29 cellular contexts compared by ENCODE assay signal in the genomic region with DNA sequence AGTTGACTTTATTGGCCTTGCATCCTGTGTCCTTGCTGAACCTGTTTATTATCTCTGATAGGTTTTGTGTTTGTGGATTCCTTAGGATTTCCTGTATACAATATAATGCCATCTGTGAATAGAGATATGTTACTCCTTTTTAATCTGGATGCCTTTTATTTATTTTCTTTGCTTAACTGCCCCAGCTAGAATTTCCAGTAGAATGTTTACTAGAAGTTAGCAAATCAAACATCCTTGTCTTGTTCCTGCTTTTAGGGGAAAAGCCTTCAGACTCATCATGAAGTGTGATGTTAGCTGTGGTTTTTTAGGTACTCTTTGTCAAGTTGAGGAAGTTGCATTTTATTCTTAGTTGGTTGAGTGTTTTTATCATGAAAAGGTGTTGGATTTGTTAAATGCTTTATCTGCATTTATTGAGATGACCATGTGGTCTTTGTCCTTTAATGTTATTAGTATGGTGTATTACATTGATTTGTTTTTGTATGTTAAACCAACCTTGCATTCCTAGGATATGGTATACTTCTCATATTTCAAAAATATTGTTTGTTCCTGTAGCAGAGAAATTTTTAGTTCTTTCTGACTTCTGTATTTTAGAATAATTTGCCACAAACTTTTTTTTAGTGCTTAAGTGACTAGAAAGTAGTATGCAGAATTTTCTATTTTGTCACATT. TPM values are rescaled to one million over a fixed set of nuclear protein-coding genes. Genes with fewer than 3 reads are reported as not detected.
DNase-seq lines count a peak whose midpoint lies in the region; ATAC-seq and TF ChIP-seq lines count a peak whose summit lies in the region.
"Had no signal": no experiment of that assay in that cellular context is flagged by ENCODE, and none has a peak within 500 bp of the region (broad histone marks: within the 10 kb centered on the region; RNA-seq: fewer than 3 reads in every experiment).

No MANE protein-coding gene starts in this region.

- peak overlapping the region; percentile 46 for H3K27ac Mint-ChIP-seq in activated CD4-positive, alpha-beta memory T cell treated with anti-CD3 and anti-CD28 coated beads for 36 hours
- H3K27ac Mint-ChIP-seq in activated CD4-positive, alpha-beta memory T cell treated with anti-CD3 and anti-CD28 coated beads, Interleukin-2, amount 10 ng/mL, durations not matched to agents 7 days and 5 days: no peak overlapping the region
- peak overlapping the region; percentile 50 for H3K27ac Mint-ChIP-seq in activated B cell treated with CpG ODN at 0.5 μM for 24 hours
- H3K27ac Mint-ChIP-seq: activated CD8-positive, alpha-beta T cell treated with anti-CD3 and anti-CD28 coated beads, Interleukin-2, amount 10 ng/mL, durations not matched to agents 7 days and 5 days; brain; stimulated activated memory B cell treated with anti-CD40 and anti-IgM and Interleukin-4, amounts not matched to agents 10 μg/mL and 1 μg/mL and 100 μg/mL, for 72 hours; T-cell had no signal

- H3K9me2 ChIP-seq in Loucy (replicated peaks; ENCODE audit: low read depth, low read length): no peaks in the 10 kb centered on the region

- intact Hi-C loops in activated CD4-positive, alpha-beta memory T cell treated with anti-CD3 and anti-CD28 coated beads for 36 hours (cut with micrococcal nuclease): no loop called here
- intact Hi-C loops in activated B cell treated with CpG ODN at 0.5 μM for 24 hours (cut with micrococcal nuclease): loop anchor here (1.0 kb wide), 1 partner anchor 40 kb away; no protein-coding TSS in a partner anchor
- intact Hi-C loops in spleen (cut with DNase I; ENCODE audit: low total_unique reads): no loop called here

- H3K4me3 ChIP-seq in Loucy (ENCODE audit: low read length, poor library complexity, severe bottlenecking): no peak overlapping the region
- H3K4me3 ChIP-seq in spleen: no peak overlapping the region
- H3K4me3 ChIP-seq: adrenal gland, prostate gland, sigmoid colon, suprapubic skin, uterus had no signal

- H3K4me1 Mint-ChIP-seq in activated CD4-positive, alpha-beta memory T cell treated with anti-CD3 and anti-CD28 coated beads for 36 hours (ENCODE audit: low read depth): peaks cover 69% of the 10 kb centered on the region
- peaks cover 54% of the 10 kb centered on the region for H3K4me1 Mint-ChIP-seq in activated CD4-positive, alpha-beta memory T cell treated with anti-CD3 and anti-CD28 coated beads, Interleukin-2, amount 10 ng/mL, durations not matched to agents 7 days and 5 days
- peaks cover 76% of the 10 kb centered on the region for H3K4me1 Mint-ChIP-seq in activated B cell treated with CpG ODN at 0.5 μM for 24 hours

- H3K4me1 ChIP-seq in Loucy (ENCODE audit: insufficient read depth, low read length, poor library complexity, severe bottlenecking): peaks cover 46% of the 10 kb centered on the region
- H3K4me1 ChIP-seq in spleen: peaks cover 25 to 99% (median 56%) of the 10 kb centered on the region in 6 donors
- H3K4me1 ChIP-seq: prostate gland, uterus had no signal

- TF ChIP-seq CTCF in Loucy (conservative IDR thresholded peaks at IDR 0.05; ENCODE audit: low read length) (no peak), activated B cell treated with CpG ODN at 0.5 μM for 24 hours (IDR thresholded peaks at IDR 0.05) (no peak), spleen (IDR thresholded peaks at IDR 0.05 in 8 of 11, conservative IDR thresholded peaks at IDR 0.05 in 3 of 11) (no peak)

- ATAC-seq in activated B cell treated with CpG ODN at 0.5 μM for 24 hours (ENCODE audit: low read depth): no peak
- ATAC-seq: activated CD4-positive, CD25-positive, alpha-beta regulatory T cell treated with anti-CD3 and anti-CD28 coated beads, Interleukin-2, amount 50 U/mL, for 24 hours; activated CD8-positive, alpha-beta T cell treated with anti-CD3 and anti-CD28 coated beads, Interleukin-2, amount 10 ng/mL, durations not matched to agents 7 days and 5 days; left ventricle myocardium superior; stimulated activated memory B cell treated with anti-CD40 and anti-IgM and Interleukin-4, amounts not matched to agents 10 μg/mL and 1 μg/mL and 100 μg/mL, for 72 hours; T-cell had no signal

- peaks cover 4% of the 10 kb centered on the region; the same call in 1 of the 2 replicates for H3F3A ChIP-seq in Loucy (ENCODE audit: low read depth)

- peak overlapping the region in 6 of 8 donors; percentile 20 to 66 (median 50) for H3K27ac ChIP-seq in spleen
- H3K27ac ChIP-seq: adrenal gland, epithelial cell of prostate, sigmoid colon, suprapubic skin, uterus had no signal

- CTCF ChIA-PET in activated CD4-positive, alpha-beta memory T cell treated with anti-CD3 and anti-CD28 coated beads for 36 hours (lab: Charles Lee): interaction anchor here (1.6 kb wide), 1 partner anchor 39 kb away, joined by 3 read pairs; no protein-coding TSS in a partner anchor
- CTCF ChIA-PET in activated CD4-positive, alpha-beta memory T cell treated with anti-CD3 and anti-CD28 coated beads, Interleukin-2, amount 10 ng/mL, durations not matched to agents 7 days and 5 days (lab: Charles Lee): no interaction called here
- CTCF ChIA-PET in activated B cell treated with CpG ODN at 0.5 μM for 24 hours (lab: Charles Lee): no interaction called here

- H3K4me3 Mint-ChIP-seq in activated CD4-positive, alpha-beta memory T cell treated with anti-CD3 and anti-CD28 coated beads for 36 hours: no peak overlapping the region
- H3K4me3 Mint-ChIP-seq in activated CD4-positive, alpha-beta memory T cell treated with anti-CD3 and anti-CD28 coated beads, Interleukin-2, amount 10 ng/mL, durations not matched to agents 7 days and 5 days: no peak overlapping the region
- no peak overlapping the region for H3K4me3 Mint-ChIP-seq in activated B cell treated with CpG ODN at 0.5 μM for 24 hours
- H3K4me3 Mint-ChIP-seq: activated CD8-positive, alpha-beta T cell treated with anti-CD3 and anti-CD28 coated beads, Interleukin-2, amount 10 ng/mL, durations not matched to agents 7 days and 5 days; brain; stimulated activated memory B cell treated with anti-CD40 and anti-IgM and Interleukin-4, amounts not matched to agents 10 μg/mL and 1 μg/mL and 100 μg/mL, for 72 hours; T-cell had no signal

- H3K9me3 Mint-ChIP-seq in activated CD4-positive, alpha-beta memory T cell treated with anti-CD3 and anti-CD28 coated beads for 36 hours: peaks cover 19% of the 10 kb centered on the region
- H3K9me3 Mint-ChIP-seq in activated CD4-positive, alpha-beta memory T cell treated with anti-CD3 and anti-CD28 coated beads, Interleukin-2, amount 10 ng/mL, durations not matched to agents 7 days and 5 days: peaks cover 20% of the 10 kb centered on the region
- peaks cover 5% of the 10 kb centered on the region for H3K9me3 Mint-ChIP-seq in activated B cell treated with CpG ODN at 0.5 μM for 24 hours

- peaks cover 99% of the 10 kb centered on the region for H3K79me2 ChIP-seq in Loucy (ENCODE audit: insufficient read depth, low read length)

- no peaks in the 10 kb centered on the region for H3K27me3 Mint-ChIP-seq in activated CD4-positive, alpha-beta memory T cell treated with anti-CD3 and anti-CD28 coated beads for 36 hours
- H3K27me3 Mint-ChIP-seq in activated CD4-positive, alpha-beta memory T cell treated with anti-CD3 and anti-CD28 coated beads, Interleukin-2, amount 10 ng/mL, durations not matched to agents 7 days and 5 days: no peaks in the 10 kb centered on the region
- no peaks in the 10 kb centered on the region for H3K27me3 Mint-ChIP-seq in activated B cell treated with CpG ODN at 0.5 μM for 24 hours
- H3K27me3 Mint-ChIP-seq: brain; stimulated activated memory B cell treated with anti-CD40 and anti-IgM and Interleukin-4, amounts not matched to agents 10 μg/mL and 1 μg/mL and 100 μg/mL, for 72 hours; T-cell had no signal

- DNase-seq in activated CD4-positive, alpha-beta memory T cell treated with anti-CD3 and anti-CD28 coated beads for 36 hours: no peak
- no peak for DNase-seq in activated CD4-positive, alpha-beta memory T cell treated with anti-CD3 and anti-CD28 coated beads, Interleukin-2, amount 10 ng/mL, durations not matched to agents 7 days and 5 days
- no peak for DNase-seq in activated B cell treated with CpG ODN at 0.5 μM for 24 hours
- DNase-seq in spleen: no peak
- DNase-seq in GDM1 (lab: John Stamatoyannopoulos, UW): no peak
- no peak for DNase-seq in T-helper 1 cell
- no peak for DNase-seq in RPMI8226
- DNase-seq: activated CD8-positive, alpha-beta T cell treated with anti-CD3 and anti-CD28 coated beads, Interleukin-2, amount 10 ng/mL, durations not matched to agents 7 days and 5 days; activated gamma-delta T cell treated with Interleukin-2 at 50 U/mL for 16 hours; adrenal gland; DMS153; H7; islet precursor cell; left ventricle myocardium superior; NCI-H1436; NCI-H446 treated with DMSO at 0.1 percent for 48 hours; NCI-H82; SHP77; sigmoid colon; stimulated activated CD4-positive, alpha-beta T cell treated with anti-CD3 and anti-CD28 coated beads, Interleukin-4, amount 100 ng/mL, for 4 hours; T-cell; uterus had no signal

- TF ChIP-seq POLR2A in spleen (IDR thresholded peaks at IDR 0.05): no peak

- no peak overlapping the region for H3K9ac ChIP-seq in Loucy (ENCODE audit: low read depth, low read length, poor library complexity, severe bottlenecking)

- H3K36me3 ChIP-seq in Loucy (ENCODE audit: insufficient read depth, low read length) (peaks cover 8% of the 10 kb centered on the region; the same call in 1 of the 2 replicates), spleen (peaks cover 0 to 10% (median 0%) of the 10 kb centered on the region in 6 donors)
- H3K36me3 ChIP-seq: adrenal gland, prostate gland, sigmoid colon, suprapubic skin, uterus had no signal

- H4K20me1 ChIP-seq in Loucy (ENCODE audit: insufficient read depth, low read length, poor library complexity, severe bottlenecking): peaks cover 90% of the 10 kb centered on the region

- peak overlapping the region; percentile 43 for H3K4me2 ChIP-seq in Loucy (ENCODE audit: low read depth, low read length, poor library complexity, severe bottlenecking)

- POLR2A ChIA-PET in activated CD4-positive, alpha-beta memory T cell treated with anti-CD3 and anti-CD28 coated beads for 36 hours (lab: Charles Lee): no interaction called here
- POLR2A ChIA-PET in activated CD4-positive, alpha-beta memory T cell treated with anti-CD3 and anti-CD28 coated beads, Interleukin-2, amount 10 ng/mL, durations not matched to agents 7 days and 5 days (lab: Charles Lee): no interaction called here
- POLR2A ChIA-PET in activated B cell treated with CpG ODN at 0.5 μM for 24 hours (lab: Charles Lee): no interaction called here

- H3K36me3 Mint-ChIP-seq in activated CD4-positive, alpha-beta memory T cell treated with anti-CD3 and anti-CD28 coated beads for 36 hours: peaks cover 24% of the 10 kb centered on the region
- H3K36me3 Mint-ChIP-seq in activated CD4-positive, alpha-beta memory T cell treated with anti-CD3 and anti-CD28 coated beads, Interleukin-2, amount 10 ng/mL, durations not matched to agents 7 days and 5 days (ENCODE audit: low read depth): peaks cover 45% of the 10 kb centered on the region
- peaks cover 25% of the 10 kb centered on the region for H3K36me3 Mint-ChIP-seq in activated B cell treated with CpG ODN at 0.5 μM for 24 hours (ENCODE audit: low read depth)

- H3K9me3 ChIP-seq in Loucy (ENCODE audit: insufficient read depth, low read depth, low read length) (no peaks in the 10 kb centered on the region), spleen (peaks cover 0 to 25% (median 16%) of the 10 kb centered on the region in 8 donors)
- H3K9me3 ChIP-seq: adrenal gland, prostate gland, uterus had no signal

- H2AFZ ChIP-seq in Loucy (ENCODE audit: low read length): no peak overlapping the region

- H3K27me3 ChIP-seq in Loucy (ENCODE audit: insufficient read depth, low read length, poor library complexity, severe bottlenecking) (no peaks in the 10 kb centered on the region), spleen (replicated peaks in 1 of 7) (no peaks in the 10 kb centered on the region)
- H3K27me3 ChIP-seq: adrenal gland, sigmoid colon, suprapubic skin, uterus had no signal

RNA-seq across cellular contexts. Expression of gene PPP2R2D, which starts 24.3 kb away (rescaled TPM):
- total RNA-seq in activated CD4-positive, alpha-beta memory T cell treated with anti-CD3 and anti-CD28 coated beads for 36 hours: 10 to 100 TPM; 31.9 to 32.3 TPM
- 10 to 100 TPM; 40.3 to 40.8 TPM for total RNA-seq in activated CD4-positive, alpha-beta memory T cell treated with anti-CD3 and anti-CD28 coated beads, Interleukin-2, amount 10 ng/mL, durations not matched to agents 7 days and 5 days
- total RNA-seq in activated B cell treated with CpG ODN at 0.5 μM for 24 hours: 28.0 and 32.7 TPM in 2 replicates
- total RNA-seq in spleen: 10 to 100 TPM; 28.0 to 41.2 (median 35.3) TPM
- polyA plus RNA-seq in spleen: 10 to 100 TPM; 15.6 to 21.0 (median 17.3) TPM

RNA-seq across cellular contexts. Expression of gene BNIP3, which starts 56.6 kb away (rescaled TPM):
- 10 to 100 TPM; 84.9 to 86.9 TPM for total RNA-seq in activated CD4-positive, alpha-beta memory T cell treated with anti-CD3 and anti-CD28 coated beads for 36 hours
- total RNA-seq in activated CD4-positive, alpha-beta memory T cell treated with anti-CD3 and anti-CD28 coated beads, Interleukin-2, amount 10 ng/mL, durations not matched to agents 7 days and 5 days: 10 to 100 TPM; 60.2 to 62.3 TPM
- total RNA-seq in activated B cell treated with CpG ODN at 0.5 μM for 24 hours: 9.9 and 10.6 TPM in 2 replicates
- 10 to 100 TPM; 13.9 to 42.6 (median 36.9) TPM for total RNA-seq in spleen
- polyA plus RNA-seq in spleen: 1 to 10 TPM; 4.2 to 8.4 (median 6.4) TPM
